Comparison of ENCODE assay signal across 8 cellular contexts in the genomic region with DNA sequence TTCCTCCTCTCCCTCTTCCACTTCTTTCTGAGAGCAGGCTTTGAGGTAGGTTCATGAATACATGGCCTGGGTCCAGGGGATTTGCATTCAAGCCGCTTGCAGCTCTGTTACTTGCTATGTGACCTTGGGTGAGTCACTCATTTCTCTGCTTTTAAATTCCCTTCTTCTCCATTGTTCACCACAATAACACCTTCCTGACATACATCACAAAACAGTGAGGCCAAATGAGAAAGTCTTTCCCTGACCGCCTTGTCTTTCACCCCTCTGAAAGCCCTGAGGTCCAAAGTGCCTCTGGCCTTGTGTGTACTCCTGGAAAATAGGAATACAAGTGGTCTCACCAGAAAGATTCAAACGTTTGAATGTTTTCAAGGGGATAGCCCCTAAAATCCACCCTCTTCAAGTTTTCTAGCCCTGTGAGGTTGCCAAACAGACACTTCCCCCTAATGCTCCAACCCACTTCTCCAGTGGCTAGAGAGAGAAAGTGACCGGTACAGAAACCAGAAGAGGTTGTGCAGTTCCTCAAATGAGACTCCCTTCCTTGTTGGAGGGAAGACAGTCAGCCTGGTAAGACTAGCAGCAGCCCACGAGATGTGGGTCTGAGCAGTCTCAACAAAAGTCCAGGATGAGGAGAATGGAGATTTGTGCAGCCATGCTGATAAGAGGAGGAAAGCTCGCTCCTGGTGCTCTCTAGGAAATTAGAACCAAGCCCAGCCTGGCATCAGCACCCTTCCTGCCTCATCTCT.
DNase-seq lines count a peak whose midpoint lies in the region; ATAC-seq, FAIRE-seq and TF ChIP-seq lines count a peak whose summit lies in the region.

No MANE protein-coding gene starts in this region.

- H3K27ac ChIP-seq in brain microvascular endothelial cell (peak overlapping the region; percentile 97), right lobe of liver (peak overlapping the region; percentile 78 to 98 (median 97)), subcutaneous abdominal adipose tissue (ENCODE audit: low read depth, low read length) (peak overlapping the region; percentile 93)

- H3K36me3 ChIP-seq in brain microvascular endothelial cell (replicated peaks), result no peaks in the 10 kb centered on the region
- H3K36me3 ChIP-seq in right lobe of liver, result no peaks in the 10 kb centered on the region
- H3K36me3 ChIP-seq in subcutaneous abdominal adipose tissue (ENCODE audit: control insufficient read depth in 5 of 5, insufficient read depth in 5 of 5, low read length in 5 of 5), result no peaks in the 10 kb centered on the region

- in situ Hi-C loops in brain microvascular endothelial cell (cut with HindIII; ENCODE audit: low pct_ligation_motif_present, low sequenced_read_pairs), result no loop called here

- 23% methylated on average over 6 of the region's 6 CpGs for WGBS in right lobe of liver (ENCODE audit: insufficient coverage, low coverage, low lambda C conversion rate, missing lambda C conversion rate)

- no peaks in the 10 kb centered on the region for H3K9me3 ChIP-seq in right lobe of liver
- no peaks in the 10 kb centered on the region for H3K9me3 ChIP-seq in subcutaneous abdominal adipose tissue (ENCODE audit: control insufficient read depth in 5 of 5, low read length in 5 of 5)

- DNase-seq in AG08396 (ENCODE audit: low spot score) (peak; percentile 52), M059J (ENCODE audit: low read depth) (peak; percentile 98), brain microvascular endothelial cell (peak; percentile 93), right lobe of liver (no peak), D721Med (ENCODE audit: insufficient read length, low spot score) (no peak)

- no peak for TF ChIP-seq CTCF in brain microvascular endothelial cell (IDR thresholded peaks at IDR 0.05; ENCODE audit: low read depth, low read length, missing control alignments)
- no peak for TF ChIP-seq CTCF in right lobe of liver (IDR thresholded peaks at IDR 0.05)
- no peak for TF ChIP-seq CTCF in D721Med (IDR thresholded peaks at IDR 0.05; ENCODE audit: insufficient read depth, missing control alignments)

- no peak overlapping the region for H3K4me3 ChIP-seq in brain microvascular endothelial cell (ENCODE audit: low read depth, low read length)
- peak overlapping the region; percentile 34 to 75 (median 64) for H3K4me3 ChIP-seq in right lobe of liver
- H3K4me3 ChIP-seq in subcutaneous abdominal adipose tissue (ENCODE audit: low read depth in 1 of 5, low read length in 5 of 5), result peak overlapping the region in 2 of 5 donors; percentile 69 to 72

- intact Hi-C loops in right lobe of liver (cut with DNase I), result loop anchor here in 1 of 2 donors (10.0 kb wide), 1 partner anchor 1204 kb away; a partner anchor contains a TSS

- H3K9ac ChIP-seq in subcutaneous abdominal adipose tissue (ENCODE audit: low read length in 5 of 5), result peak overlapping the region; percentile 56 to 83 (median 65)

- no peak for TF ChIP-seq POLR2A in right lobe of liver (IDR thresholded peaks at IDR 0.05)

- H3K4me1 ChIP-seq in right lobe of liver (peaks cover 0 to 42% (median 11%) of the 10 kb centered on the region in 4 donors), subcutaneous abdominal adipose tissue (ENCODE audit: control insufficient read depth in 5 of 5, insufficient read depth in 5 of 5, low read length in 5 of 5) (peaks cover 11 to 71% (median 61%) of the 10 kb centered on the region in 5 donors)

- ATAC-seq in right lobe of liver, result peak in 1 of 4 donors; percentile 1
- ATAC-seq in HG03196 (IDR thresholded peaks at IDR 0.05; ENCODE audit: unreplicated experiment), result no peak
- ATAC-seq in HG02571 (IDR thresholded peaks at IDR 0.05; ENCODE audit: unreplicated experiment), result no peak

- no peak for FAIRE-seq in D721Med (lab: Jason Lieb, UNC)

- H3K27me3 ChIP-seq in brain microvascular endothelial cell (replicated peaks) (no peaks in the 10 kb centered on the region), right lobe of liver (no peaks in the 10 kb centered on the region), subcutaneous abdominal adipose tissue (ENCODE audit: control insufficient read depth in 5 of 5, insufficient read depth in 4 of 5, low read length in 5 of 5) (no peaks in the 10 kb centered on the region)

Comparison
In these comparisons a context has a peak if more than half of its experiments do, and no peak if none do; other contexts are left out.
1. DNase-seq: peak in AG08396 (single experiment), M059J (single experiment) and brain microvascular endothelial cell (single experiment); none in right lobe of liver (0 of 3) and D721Med (single experiment).
2. Peak in every context shown above with its lines, with median percentiles within 50 percentile points of each other: H3K27ac ChIP-seq.